In the genomic region with DNA sequence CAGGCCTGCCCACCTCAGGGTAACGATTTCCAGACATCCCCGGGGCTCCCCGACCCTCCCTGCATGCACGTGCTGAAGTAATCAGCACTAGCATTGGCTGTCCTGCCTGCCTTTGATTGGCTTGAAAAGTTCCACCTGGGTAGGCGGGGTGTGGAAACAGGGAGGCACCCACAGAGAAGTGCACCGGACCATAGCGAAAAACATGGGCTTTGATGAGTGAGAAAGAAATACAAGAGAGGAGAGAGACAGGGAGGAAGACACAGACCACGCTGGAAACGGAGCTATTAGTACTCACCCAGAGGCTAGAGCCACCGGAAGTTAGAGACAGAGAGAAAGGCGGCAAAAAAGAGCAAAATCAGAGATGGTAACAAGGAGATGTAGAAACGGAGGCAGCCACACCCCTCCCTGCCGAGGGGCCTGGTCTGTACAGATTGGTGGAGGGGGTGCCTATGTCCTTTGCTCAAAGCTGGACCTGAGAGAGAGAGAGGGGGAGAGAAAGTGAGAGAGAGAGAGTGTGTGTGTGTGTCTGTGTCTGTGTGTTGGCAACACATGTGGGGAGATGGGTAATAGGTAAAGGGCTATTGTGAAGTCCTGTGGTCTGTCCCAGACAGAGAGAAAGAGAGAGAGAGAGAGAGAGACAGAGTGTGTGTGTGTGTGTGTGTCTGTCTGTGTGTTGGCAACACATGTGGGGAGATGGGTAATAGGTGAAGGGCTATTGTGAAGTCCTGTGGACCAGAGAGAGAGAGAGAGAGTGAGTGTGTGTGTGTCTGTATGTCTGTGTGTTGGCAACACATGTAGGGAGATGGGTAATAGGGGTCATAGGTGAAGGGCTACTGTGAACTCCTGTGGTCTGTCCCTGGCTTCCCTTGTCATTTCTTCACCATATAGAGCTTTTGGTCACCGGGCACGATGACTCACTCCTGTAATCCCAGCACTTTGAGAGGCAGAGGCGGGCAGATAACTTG, we compare ENCODE assay signal across 1 cellular context.
TF ChIP-seq lines count a peak whose summit lies in the region.

No MANE protein-coding gene starts in this region.

TF ChIP-seq in HEK293, 187 proteins besides CTCF, POLR2A, EP300 and RAD21 (continued from another document and continues in another):
- TF ChIP-seq, protein P1, sequence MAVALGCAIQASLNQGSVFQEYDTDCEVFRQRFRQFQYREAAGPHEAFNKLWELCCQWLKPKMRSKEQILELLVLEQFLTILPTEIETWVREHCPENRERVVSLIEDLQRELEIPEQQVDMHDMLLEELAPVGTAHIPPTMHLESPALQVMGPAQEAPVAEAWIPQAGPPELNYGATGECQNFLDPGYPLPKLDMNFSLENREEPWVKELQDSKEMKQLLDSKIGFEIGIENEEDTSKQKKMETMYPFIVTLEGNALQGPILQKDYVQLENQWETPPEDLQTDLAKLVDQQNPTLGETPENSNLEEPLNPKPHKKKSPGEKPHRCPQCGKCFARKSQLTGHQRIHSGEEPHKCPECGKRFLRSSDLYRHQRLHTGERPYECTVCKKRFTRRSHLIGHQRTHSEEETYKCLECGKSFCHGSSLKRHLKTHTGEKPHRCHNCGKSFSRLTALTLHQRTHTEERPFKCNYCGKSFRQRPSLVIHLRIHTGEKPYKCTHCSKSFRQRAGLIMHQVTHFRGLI (tag by site-specific recombination; IDR thresholded peaks at IDR 0.05), result no peak
- TF ChIP-seq ZBTB48 (tag by site-specific recombination; IDR thresholded peaks at IDR 0.05), result peak; percentile 67
- TF ChIP-seq, protein P2, sequence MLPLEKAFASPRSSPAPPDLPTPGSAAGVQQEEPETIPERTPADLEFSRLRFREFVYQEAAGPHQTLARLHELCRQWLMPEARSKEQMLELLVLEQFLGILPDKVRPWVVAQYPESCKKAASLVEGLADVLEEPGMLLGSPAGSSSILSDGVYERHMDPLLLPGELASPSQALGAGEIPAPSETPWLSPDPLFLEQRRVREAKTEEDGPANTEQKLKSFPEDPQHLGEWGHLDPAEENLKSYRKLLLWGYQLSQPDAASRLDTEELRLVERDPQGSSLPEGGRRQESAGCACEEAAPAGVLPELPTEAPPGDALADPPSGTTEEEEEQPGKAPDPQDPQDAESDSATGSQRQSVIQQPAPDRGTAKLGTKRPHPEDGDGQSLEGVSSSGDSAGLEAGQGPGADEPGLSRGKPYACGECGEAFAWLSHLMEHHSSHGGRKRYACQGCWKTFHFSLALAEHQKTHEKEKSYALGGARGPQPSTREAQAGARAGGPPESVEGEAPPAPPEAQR (tag by site-specific recombination; IDR thresholded peaks at IDR 0.05), result 0 out of 2 replicates have a peak, but pooled peaks have one; percentile 44
- TF ChIP-seq ZSCAN23 (tag by site-specific recombination; IDR thresholded peaks at IDR 0.05), result peak; percentile 52; the same call in 1 of the 2 replicates
- TF ChIP-seq ZNF174 (tag by site-specific recombination; IDR thresholded peaks at IDR 0.05), result no peak
- peak; percentile 45 for TF ChIP-seq SP3 (tag by site-specific recombination; IDR thresholded peaks at IDR 0.05)
- peak; percentile 88 for TF ChIP-seq ZNF366 (tag by site-specific recombination; conservative IDR thresholded peaks at IDR 0.05)
- peak; percentile 79 for TF ChIP-seq OSR2 (tag by site-specific recombination; IDR thresholded peaks at IDR 0.05)
- peak; percentile 60; the same call in 1 of the 2 replicates for TF ChIP-seq ZNF777 (tag by site-specific recombination; IDR thresholded peaks at IDR 0.05; ENCODE audit: borderline replicate concordance)
- no peak for TF ChIP-seq ZSCAN30 (tag by site-specific recombination; IDR thresholded peaks at IDR 0.05)
- TF ChIP-seq ZNF521 (tag by site-specific recombination; IDR thresholded peaks at IDR 0.05), result no peak
- no peak for TF ChIP-seq ZNF544 (tag by site-specific recombination; IDR thresholded peaks at IDR 0.05)
- no peak for TF ChIP-seq BCL11B (tag by site-specific recombination; IDR thresholded peaks at IDR 0.05; ENCODE audit: low read depth)
- peak; percentile 32; the same call in 1 of the 2 replicates for TF ChIP-seq ZNF2 (tag by site-specific recombination; IDR thresholded peaks at IDR 0.05)
- TF ChIP-seq, protein P3, sequence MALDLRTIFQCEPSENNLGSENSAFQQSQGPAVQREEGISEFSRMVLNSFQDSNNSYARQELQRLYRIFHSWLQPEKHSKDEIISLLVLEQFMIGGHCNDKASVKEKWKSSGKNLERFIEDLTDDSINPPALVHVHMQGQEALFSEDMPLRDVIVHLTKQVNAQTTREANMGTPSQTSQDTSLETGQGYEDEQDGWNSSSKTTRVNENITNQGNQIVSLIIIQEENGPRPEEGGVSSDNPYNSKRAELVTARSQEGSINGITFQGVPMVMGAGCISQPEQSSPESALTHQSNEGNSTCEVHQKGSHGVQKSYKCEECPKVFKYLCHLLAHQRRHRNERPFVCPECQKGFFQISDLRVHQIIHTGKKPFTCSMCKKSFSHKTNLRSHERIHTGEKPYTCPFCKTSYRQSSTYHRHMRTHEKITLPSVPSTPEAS (tag by site-specific recombination; IDR thresholded peaks at IDR 0.05), result peak; percentile 94
- TF ChIP-seq ZNF600 (tag by site-specific recombination; IDR thresholded peaks at IDR 0.05), result peak; percentile 89
- 0 out of 2 replicates have a peak, but pooled peaks have one; percentile 55 for TF ChIP-seq ZNF211 (tag by site-specific recombination; IDR thresholded peaks at IDR 0.05; ENCODE audit: low read depth)
- TF ChIP-seq ZNF324 (tag by site-specific recombination; IDR thresholded peaks at IDR 0.05), result 0 out of 2 replicates have a peak, but pooled peaks have one; percentile 41
- no peak for TF ChIP-seq KLF10 (tag by site-specific recombination; IDR thresholded peaks at IDR 0.05)
- TF ChIP-seq, protein P4, sequence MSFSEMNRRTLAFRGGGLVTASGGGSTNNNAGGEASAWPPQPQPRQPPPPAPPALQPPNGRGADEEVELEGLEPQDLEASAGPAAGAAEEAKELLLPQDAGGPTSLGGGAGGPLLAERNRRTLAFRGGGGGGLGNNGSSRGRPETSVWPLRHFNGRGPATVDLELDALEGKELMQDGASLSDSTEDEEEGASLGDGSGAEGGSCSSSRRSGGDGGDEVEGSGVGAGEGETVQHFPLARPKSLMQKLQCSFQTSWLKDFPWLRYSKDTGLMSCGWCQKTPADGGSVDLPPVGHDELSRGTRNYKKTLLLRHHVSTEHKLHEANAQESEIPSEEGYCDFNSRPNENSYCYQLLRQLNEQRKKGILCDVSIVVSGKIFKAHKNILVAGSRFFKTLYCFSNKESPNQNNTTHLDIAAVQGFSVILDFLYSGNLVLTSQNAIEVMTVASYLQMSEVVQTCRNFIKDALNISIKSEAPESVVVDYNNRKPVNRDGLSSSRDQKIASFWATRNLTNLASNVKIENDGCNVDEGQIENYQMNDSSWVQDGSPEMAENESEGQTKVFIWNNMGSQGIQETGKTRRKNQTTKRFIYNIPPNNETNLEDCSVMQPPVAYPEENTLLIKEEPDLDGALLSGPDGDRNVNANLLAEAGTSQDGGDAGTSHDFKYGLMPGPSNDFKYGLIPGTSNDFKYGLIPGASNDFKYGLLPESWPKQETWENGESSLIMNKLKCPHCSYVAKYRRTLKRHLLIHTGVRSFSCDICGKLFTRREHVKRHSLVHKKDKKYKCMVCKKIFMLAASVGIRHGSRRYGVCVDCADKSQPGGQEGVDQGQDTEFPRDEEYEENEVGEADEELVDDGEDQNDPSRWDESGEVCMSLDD (tag by site-specific recombination; IDR thresholded peaks at IDR 0.05), result peak; percentile 87
- peak; percentile 63 for TF ChIP-seq ZBTB17 (tag by site-specific recombination; IDR thresholded peaks at IDR 0.05)
- TF ChIP-seq ZBTB20 (tag by site-specific recombination; IDR thresholded peaks at IDR 0.05), result peak; percentile 57
- TF ChIP-seq, protein P5, sequence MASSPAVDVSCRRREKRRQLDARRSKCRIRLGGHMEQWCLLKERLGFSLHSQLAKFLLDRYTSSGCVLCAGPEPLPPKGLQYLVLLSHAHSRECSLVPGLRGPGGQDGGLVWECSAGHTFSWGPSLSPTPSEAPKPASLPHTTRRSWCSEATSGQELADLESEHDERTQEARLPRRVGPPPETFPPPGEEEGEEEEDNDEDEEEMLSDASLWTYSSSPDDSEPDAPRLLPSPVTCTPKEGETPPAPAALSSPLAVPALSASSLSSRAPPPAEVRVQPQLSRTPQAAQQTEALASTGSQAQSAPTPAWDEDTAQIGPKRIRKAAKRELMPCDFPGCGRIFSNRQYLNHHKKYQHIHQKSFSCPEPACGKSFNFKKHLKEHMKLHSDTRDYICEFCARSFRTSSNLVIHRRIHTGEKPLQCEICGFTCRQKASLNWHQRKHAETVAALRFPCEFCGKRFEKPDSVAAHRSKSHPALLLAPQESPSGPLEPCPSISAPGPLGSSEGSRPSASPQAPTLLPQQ (tag by site-specific recombination; IDR thresholded peaks at IDR 0.05), result peak; percentile 61
- TF ChIP-seq, protein P6, sequence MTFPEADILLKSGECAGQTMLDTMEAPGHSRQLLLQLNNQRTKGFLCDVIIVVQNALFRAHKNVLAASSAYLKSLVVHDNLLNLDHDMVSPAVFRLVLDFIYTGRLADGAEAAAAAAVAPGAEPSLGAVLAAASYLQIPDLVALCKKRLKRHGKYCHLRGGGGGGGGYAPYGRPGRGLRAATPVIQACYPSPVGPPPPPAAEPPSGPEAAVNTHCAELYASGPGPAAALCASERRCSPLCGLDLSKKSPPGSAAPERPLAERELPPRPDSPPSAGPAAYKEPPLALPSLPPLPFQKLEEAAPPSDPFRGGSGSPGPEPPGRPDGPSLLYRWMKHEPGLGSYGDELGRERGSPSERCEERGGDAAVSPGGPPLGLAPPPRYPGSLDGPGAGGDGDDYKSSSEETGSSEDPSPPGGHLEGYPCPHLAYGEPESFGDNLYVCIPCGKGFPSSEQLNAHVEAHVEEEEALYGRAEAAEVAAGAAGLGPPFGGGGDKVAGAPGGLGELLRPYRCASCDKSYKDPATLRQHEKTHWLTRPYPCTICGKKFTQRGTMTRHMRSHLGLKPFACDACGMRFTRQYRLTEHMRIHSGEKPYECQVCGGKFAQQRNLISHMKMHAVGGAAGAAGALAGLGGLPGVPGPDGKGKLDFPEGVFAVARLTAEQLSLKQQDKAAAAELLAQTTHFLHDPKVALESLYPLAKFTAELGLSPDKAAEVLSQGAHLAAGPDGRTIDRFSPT (tag by site-specific recombination; IDR thresholded peaks at IDR 0.05), result 0 out of 2 replicates have a peak, but pooled peaks have one; percentile 36
- 0 out of 2 replicates have a peak, but pooled peaks have one; percentile 12 for TF ChIP-seq ZFHX2 (tag by site-specific recombination; conservative IDR thresholded peaks at IDR 0.05)
- TF ChIP-seq, protein P7, sequence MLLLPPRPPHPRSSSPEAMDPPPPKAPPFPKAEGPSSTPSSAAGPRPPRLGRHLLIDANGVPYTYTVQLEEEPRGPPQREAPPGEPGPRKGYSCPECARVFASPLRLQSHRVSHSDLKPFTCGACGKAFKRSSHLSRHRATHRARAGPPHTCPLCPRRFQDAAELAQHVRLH (tag by site-specific recombination; IDR thresholded peaks at IDR 0.05), result peak; percentile 60
- TF ChIP-seq ZFP37 (tag by site-specific recombination; IDR thresholded peaks at IDR 0.05), result peak; percentile 73; the same call in 1 of the 2 replicates
- TF ChIP-seq ZNF707 (tag by site-specific recombination; IDR thresholded peaks at IDR 0.05), result no peak
- peak; percentile 14; the same call in 1 of the 2 replicates for TF ChIP-seq ZNF394 (tag by site-specific recombination; IDR thresholded peaks at IDR 0.05; ENCODE audit: borderline replicate concordance)
- peak; percentile 44; the same call in 1 of the 2 replicates for TF ChIP-seq ZBTB7A (tag by site-specific recombination; IDR thresholded peaks at IDR 0.05; ENCODE audit: low read depth)
- TF ChIP-seq, protein P8, sequence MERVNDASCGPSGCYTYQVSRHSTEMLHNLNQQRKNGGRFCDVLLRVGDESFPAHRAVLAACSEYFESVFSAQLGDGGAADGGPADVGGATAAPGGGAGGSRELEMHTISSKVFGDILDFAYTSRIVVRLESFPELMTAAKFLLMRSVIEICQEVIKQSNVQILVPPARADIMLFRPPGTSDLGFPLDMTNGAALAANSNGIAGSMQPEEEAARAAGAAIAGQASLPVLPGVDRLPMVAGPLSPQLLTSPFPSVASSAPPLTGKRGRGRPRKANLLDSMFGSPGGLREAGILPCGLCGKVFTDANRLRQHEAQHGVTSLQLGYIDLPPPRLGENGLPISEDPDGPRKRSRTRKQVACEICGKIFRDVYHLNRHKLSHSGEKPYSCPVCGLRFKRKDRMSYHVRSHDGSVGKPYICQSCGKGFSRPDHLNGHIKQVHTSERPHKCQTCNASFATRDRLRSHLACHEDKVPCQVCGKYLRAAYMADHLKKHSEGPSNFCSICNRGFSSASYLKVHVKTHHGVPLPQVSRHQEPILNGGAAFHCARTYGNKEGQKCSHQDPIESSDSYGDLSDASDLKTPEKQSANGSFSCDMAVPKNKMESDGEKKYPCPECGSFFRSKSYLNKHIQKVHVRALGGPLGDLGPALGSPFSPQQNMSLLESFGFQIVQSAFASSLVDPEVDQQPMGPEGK (tag by site-specific recombination; IDR thresholded peaks at IDR 0.05), result peak; percentile 81
- peak; percentile 59; the same call in 1 of the 2 replicates for TF ChIP-seq ZBTB21 (tag by site-specific recombination; IDR thresholded peaks at IDR 0.05)
- no peak for TF ChIP-seq ZNF670 (tag by site-specific recombination; IDR thresholded peaks at IDR 0.05; ENCODE audit: low read depth)
- TF ChIP-seq RBAK (tag by site-specific recombination; IDR thresholded peaks at IDR 0.05), result peak; percentile 56; the same call in 1 of the 2 replicates
- peak; percentile 73; the same call in 1 of the 2 replicates for TF ChIP-seq BCL11A (tag by site-specific recombination; IDR thresholded peaks at IDR 0.05; ENCODE audit: low read depth)
- TF ChIP-seq ZNF830 (tag by site-specific recombination; IDR thresholded peaks at IDR 0.05; ENCODE audit: low read depth), result no peak
- TF ChIP-seq MYNN (tag by site-specific recombination; IDR thresholded peaks at IDR 0.05; ENCODE audit: borderline replicate concordance), result no peak
- TF ChIP-seq SP7 (tag by site-specific recombination; IDR thresholded peaks at IDR 0.05), result peak; percentile 84
- TF ChIP-seq, protein P9, sequence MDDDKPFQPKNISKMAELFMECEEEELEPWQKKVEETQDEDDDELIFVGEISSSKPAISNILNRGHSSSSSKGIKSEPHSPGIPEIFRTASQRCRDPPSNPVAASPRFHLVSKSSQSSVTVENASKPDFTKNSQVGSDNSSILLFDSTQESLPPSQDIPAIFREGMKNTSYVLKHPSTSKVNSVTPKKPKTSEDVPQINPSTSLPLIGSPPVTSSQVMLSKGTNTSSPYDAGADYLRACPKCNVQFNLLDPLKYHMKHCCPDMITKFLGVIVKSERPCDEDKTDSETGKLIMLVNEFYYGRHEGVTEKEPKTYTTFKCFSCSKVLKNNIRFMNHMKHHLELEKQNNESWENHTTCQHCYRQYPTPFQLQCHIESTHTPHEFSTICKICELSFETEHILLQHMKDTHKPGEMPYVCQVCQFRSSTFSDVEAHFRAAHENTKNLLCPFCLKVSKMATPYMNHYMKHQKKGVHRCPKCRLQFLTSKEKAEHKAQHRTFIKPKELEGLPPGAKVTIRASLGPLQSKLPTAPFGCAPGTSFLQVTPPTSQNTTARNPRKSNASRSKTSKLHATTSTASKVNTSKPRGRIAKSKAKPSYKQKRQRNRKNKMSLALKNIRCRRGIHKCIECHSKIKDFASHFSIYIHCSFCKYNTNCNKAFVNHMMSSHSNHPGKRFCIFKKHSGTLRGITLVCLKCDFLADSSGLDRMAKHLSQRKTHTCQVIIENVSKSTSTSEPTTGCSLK (tag by site-specific recombination; IDR thresholded peaks at IDR 0.05), result no peak
- no peak for TF ChIP-seq ZNF530 (tag by site-specific recombination; IDR thresholded peaks at IDR 0.05; ENCODE audit: low read depth)
- no peak; the same call in none of the 2 replicates for TF ChIP-seq GLI4 (tag by site-specific recombination; IDR thresholded peaks at IDR 0.05)
- peak; percentile 34; the same call in 1 of the 2 replicates for TF ChIP-seq SP2 (tag by site-specific recombination; IDR thresholded peaks at IDR 0.05)
- TF ChIP-seq ZNF76 (tag by site-specific recombination; IDR thresholded peaks at IDR 0.05; ENCODE audit: borderline replicate concordance, low read depth), result peak; percentile 37; the same call in 1 of the 2 replicates
- peak; percentile 29; the same call in 1 of the 2 replicates for TF ChIP-seq ZNF629 (tag by site-specific recombination; IDR thresholded peaks at IDR 0.05)
